Comparison of ENCODE assay signal across 9 cellular contexts in the genomic region with DNA sequence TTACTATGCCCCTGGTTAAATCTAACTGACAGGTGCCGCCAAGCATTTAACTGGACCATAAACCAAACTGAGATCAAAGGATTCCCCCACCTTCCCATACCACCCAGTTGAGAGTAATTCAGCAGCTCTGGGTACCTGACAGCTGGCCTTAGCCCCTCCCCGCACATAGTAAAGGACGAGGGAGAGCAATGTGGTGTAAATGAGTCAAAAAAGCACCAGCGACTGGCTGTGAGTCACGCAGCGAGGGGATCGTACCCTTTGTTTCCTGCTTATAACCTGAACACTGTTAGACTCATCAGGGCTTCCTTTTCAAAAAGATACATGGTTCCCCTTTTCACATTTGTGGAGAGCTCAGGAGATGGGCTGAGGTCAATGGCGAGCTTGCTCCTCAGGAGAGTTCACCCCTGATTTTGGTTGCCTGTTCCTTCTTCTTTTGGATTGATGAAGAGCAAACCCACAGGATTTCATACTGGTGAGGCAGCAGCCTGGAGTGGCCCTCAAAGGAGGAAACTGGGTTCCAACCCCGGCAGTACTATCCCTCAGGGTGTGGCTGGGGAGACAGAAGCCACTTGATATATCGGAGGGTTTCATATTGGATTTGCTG.
A peak's percentile ranks its signal among the peaks of the same experiment; 100 is the strongest.
DNase-seq lines count a peak whose midpoint lies in the region; ATAC-seq, FAIRE-seq and TF ChIP-seq lines count a peak whose summit lies in the region.
"Had no signal": no experiment of that assay in that cellular context is flagged by ENCODE, and none has a peak within 500 bp of the region (broad histone marks: within the 10 kb centered on the region; RNA-seq: fewer than 3 reads in every experiment).

No MANE protein-coding gene starts in this region.

- peak overlapping the region; percentile 23 for H2AFZ ChIP-seq in keratinocyte (ENCODE audit: control insufficient read depth, low read length)

- no peaks in the 10 kb centered on the region for H3K27me3 Mint-ChIP-seq in activated CD8-positive, alpha-beta T cell treated with anti-CD3 and anti-CD28 coated beads, Interleukin-2, amount 10 ng/mL, durations not matched to agents 7 days and 5 days (ENCODE audit: low read depth)

- no peak for FAIRE-seq in keratinocyte (lab: Jason Lieb, UNC)

- H3K36me3 ChIP-seq in HUES48 (ENCODE audit: control insufficient read depth, insufficient read depth, low read length) (no peaks in the 10 kb centered on the region), keratinocyte (ENCODE audit: control insufficient read depth in 2 of 2, extremely low read depth in 1 of 2, insufficient read depth in 2 of 2, low read length in 2 of 2) (no peaks in the 10 kb centered on the region), upper lobe of right lung (no peaks in the 10 kb centered on the region), transverse colon (no peaks in the 10 kb centered on the region)

- H3K27ac ChIP-seq in HUES48 (ENCODE audit: low read depth, low read length) (peak overlapping the region; percentile 77), keratinocyte (ENCODE audit: control insufficient read depth, insufficient read depth, low read length) (peak overlapping the region; percentile 3), upper lobe of right lung (no peak overlapping the region), transverse colon (no peak overlapping the region)
- H3K27ac ChIP-seq: heart left ventricle had no signal

- TF ChIP-seq POLR2A in transverse colon (IDR thresholded peaks at IDR 0.05) = no peak

- in situ Hi-C loops in transverse colon (cut with MboI; ENCODE audit: low pct_ligation_motif_present in 1 of 4, low pct_unique_long_range_greater_than_20kb in 1 of 4, low sequenced_read_pairs in 3 of 4) = loop anchor here in 3 of 4 donors (25.0 kb wide), 1 partner anchor 348 kb away; no protein-coding TSS in a partner anchor

- peak overlapping the region; percentile 95 for H3K27ac Mint-ChIP-seq in activated CD8-positive, alpha-beta T cell treated with anti-CD3 and anti-CD28 coated beads, Interleukin-2, amount 10 ng/mL, durations not matched to agents 7 days and 5 days

- H3K9ac ChIP-seq in HUES48 (ENCODE audit: low read depth, low read length) = no peak overlapping the region
- H3K9ac ChIP-seq in keratinocyte (ENCODE audit: control insufficient read depth, extremely low read depth, insufficient read depth, low read length) = no peak overlapping the region

- dilution Hi-C loops in keratinocyte (cut with MboI; ENCODE audit: extremely low pct_ligation_motif_present, low sequenced_read_pairs) = no loop called here

- DNase-seq in EL = peak; percentile 84
- DNase-seq in activated CD8-positive, alpha-beta T cell treated with anti-CD3 and anti-CD28 coated beads, Interleukin-2, amount 10 ng/mL, durations not matched to agents 7 days and 5 days = peak; percentile 87
- no peak for DNase-seq in keratinocyte (ENCODE audit: low read depth, low spot score)
- DNase-seq in upper lobe of right lung = no peak
- DNase-seq in medulla oblongata (ENCODE audit: extremely low spot score) = no peak
- DNase-seq in transverse colon = no peak
- DNase-seq: heart left ventricle had no signal

- POLR2A ChIA-PET in activated CD8-positive, alpha-beta T cell treated with anti-CD3 and anti-CD28 coated beads, Interleukin-2, amount 10 ng/mL, durations not matched to agents 7 days and 5 days (lab: Charles Lee) = interaction anchor here (0.6 to 1.4 kb wide), 6 partner anchors 11 to 386 kb away, joined by 3 to 4 read pairs (median 3); a partner anchor contains a TSS

- H3K27me3 ChIP-seq in HUES48 (ENCODE audit: control insufficient read depth, insufficient read depth, low read length) (no peaks in the 10 kb centered on the region), keratinocyte (ENCODE audit: control insufficient read depth, extremely low read depth, insufficient read depth, low read length) (no peaks in the 10 kb centered on the region), upper lobe of right lung (no peaks in the 10 kb centered on the region), transverse colon (no peaks in the 10 kb centered on the region)
- H3K27me3 ChIP-seq: heart left ventricle had no signal

- CTCF ChIA-PET in activated CD8-positive, alpha-beta T cell treated with anti-CD3 and anti-CD28 coated beads, Interleukin-2, amount 10 ng/mL, durations not matched to agents 7 days and 5 days (lab: Charles Lee) = interaction anchor here (1.1 to 2.3 kb wide), 6 partner anchors 8 to 384 kb away, joined by 5 to 12 read pairs (median 5); no protein-coding TSS in a partner anchor

- ATAC-seq in GM21619 (IDR thresholded peaks at IDR 0.05; ENCODE audit: unreplicated experiment) (peak; percentile 59), upper lobe of right lung (peak; percentile 30)
- ATAC-seq in activated CD8-positive, alpha-beta T cell treated with anti-CD3 and anti-CD28 coated beads, Interleukin-2, amount 10 ng/mL, durations not matched to agents 7 days and 5 days = peak; percentile 90

- H3K79me2 ChIP-seq in keratinocyte (ENCODE audit: control insufficient read depth, insufficient read depth, low read length) = peaks cover 3% of the 10 kb centered on the region

- H3K9me3 ChIP-seq in HUES48 (ENCODE audit: control insufficient read depth, insufficient read depth, low read length) (no peaks in the 10 kb centered on the region), keratinocyte (ENCODE audit: control insufficient read depth, low read depth, low read length) (no peaks in the 10 kb centered on the region), upper lobe of right lung (no peaks in the 10 kb centered on the region), transverse colon (no peaks in the 10 kb centered on the region)

- H3K4me2 ChIP-seq in keratinocyte (ENCODE audit: control insufficient read depth, extremely low read depth, insufficient read depth, low read depth, low read length) = peak overlapping the region; percentile 33

- intact Hi-C loops in upper lobe of right lung (cut with DNase I) (no loop called here), transverse colon (cut with DNase I; ENCODE audit: low total_unique reads) (loop anchor here (10.0 kb wide), 1 partner anchor 341 kb away; no protein-coding TSS in a partner anchor)

- H3K4me3 ChIP-seq in HUES48 (ENCODE audit: low read depth, low read length) = no peak overlapping the region
- no peak overlapping the region for H3K4me3 ChIP-seq in keratinocyte (ENCODE audit: control insufficient read depth in 2 of 3, extremely low read depth in 1 of 3, insufficient read depth in 2 of 3, low read depth in 1 of 3, low read length in 3 of 3)
- H3K4me3 ChIP-seq in upper lobe of right lung = no peak overlapping the region
- no peak overlapping the region for H3K4me3 ChIP-seq in transverse colon
- H3K4me3 ChIP-seq: heart left ventricle had no signal

- H3K9me1 ChIP-seq in keratinocyte (ENCODE audit: control insufficient read depth, extremely low read depth, insufficient read depth, low read length) = no peaks in the 10 kb centered on the region

- TF ChIP-seq CTCF in keratinocyte (optimal IDR thresholded peaks at IDR 0.05 in 1 of 3, IDR thresholded peaks at IDR 0.05 in 1 of 3, conservative IDR thresholded peaks at IDR 0.05 in 1 of 3; ENCODE audit: extremely low read depth in 1 of 3, insufficient read depth in 2 of 3, low read length in 3 of 3) (no peak), upper lobe of right lung (IDR thresholded peaks at IDR 0.05) (no peak), transverse colon (IDR thresholded peaks at IDR 0.05) (no peak)

- H3K4me1 ChIP-seq in HUES48 (ENCODE audit: control insufficient read depth, insufficient read depth, low read length) = peaks cover 41% of the 10 kb centered on the region
- peaks cover 13% of the 10 kb centered on the region for H3K4me1 ChIP-seq in keratinocyte (ENCODE audit: control insufficient read depth, extremely low read depth, insufficient read depth, low read length)
- H3K4me1 ChIP-seq in upper lobe of right lung = peaks cover 7% of the 10 kb centered on the region
- peaks cover 0 to 19% (median 5%) of the 10 kb centered on the region in 4 donors for H3K4me1 ChIP-seq in transverse colon

- TF ChIP-seq EP300 in transverse colon (IDR thresholded peaks at IDR 0.05; ENCODE audit: low read depth) = no peak

- H3K4me1 Mint-ChIP-seq in activated CD8-positive, alpha-beta T cell treated with anti-CD3 and anti-CD28 coated beads, Interleukin-2, amount 10 ng/mL, durations not matched to agents 7 days and 5 days (ENCODE audit: low read depth) = peaks cover 62% of the 10 kb centered on the region

- peaks cover 3% of the 10 kb centered on the region for H3K9me3 Mint-ChIP-seq in activated CD8-positive, alpha-beta T cell treated with anti-CD3 and anti-CD28 coated beads, Interleukin-2, amount 10 ng/mL, durations not matched to agents 7 days and 5 days (ENCODE audit: insufficient read depth)

- no peaks in the 10 kb centered on the region for H4K20me1 ChIP-seq in keratinocyte (ENCODE audit: control insufficient read depth, extremely low read depth, insufficient read depth, low read length)

- H3K36me3 Mint-ChIP-seq in activated CD8-positive, alpha-beta T cell treated with anti-CD3 and anti-CD28 coated beads, Interleukin-2, amount 10 ng/mL, durations not matched to agents 7 days and 5 days (ENCODE audit: low read depth) = peaks cover 19% of the 10 kb centered on the region

- H3K4me3 Mint-ChIP-seq in activated CD8-positive, alpha-beta T cell treated with anti-CD3 and anti-CD28 coated beads, Interleukin-2, amount 10 ng/mL, durations not matched to agents 7 days and 5 days = peak overlapping the region; percentile 56

- WGBS in transverse colon (ENCODE audit: low coverage in 1 of 2), 2 donors = 19 to 43% methylated on average over 4 to 10 of the region's 10 CpGs

Comparison
In these comparisons a context has a peak if more than half of its experiments do, and no peak if none do; other contexts are left out.
1. DNase-seq: peak in EL (single experiment) and activated CD8-positive, alpha-beta T cell treated with anti-CD3 and anti-CD28 coated beads, Interleukin-2, amount 10 ng/mL, durations not matched to agents 7 days and 5 days (single experiment); none in keratinocyte (single experiment), upper lobe of right lung (single experiment), medulla oblongata (single experiment) and transverse colon (single experiment).
2. ATAC-seq: peak in every context shown above with its lines; median percentile 90 in activated CD8-positive, alpha-beta T cell treated with anti-CD3 and anti-CD28 coated beads, Interleukin-2, amount 10 ng/mL, durations not matched to agents 7 days and 5 days; 59 in GM21619; 30 in upper lobe of right lung.
3. H3K27ac ChIP-seq: peak in HUES48 (single experiment) and keratinocyte (single experiment); none in upper lobe of right lung (single experiment) and transverse colon (0 of 4).